Comparison of ENCODE assay signal across 1 cellular context in the genomic region with DNA sequence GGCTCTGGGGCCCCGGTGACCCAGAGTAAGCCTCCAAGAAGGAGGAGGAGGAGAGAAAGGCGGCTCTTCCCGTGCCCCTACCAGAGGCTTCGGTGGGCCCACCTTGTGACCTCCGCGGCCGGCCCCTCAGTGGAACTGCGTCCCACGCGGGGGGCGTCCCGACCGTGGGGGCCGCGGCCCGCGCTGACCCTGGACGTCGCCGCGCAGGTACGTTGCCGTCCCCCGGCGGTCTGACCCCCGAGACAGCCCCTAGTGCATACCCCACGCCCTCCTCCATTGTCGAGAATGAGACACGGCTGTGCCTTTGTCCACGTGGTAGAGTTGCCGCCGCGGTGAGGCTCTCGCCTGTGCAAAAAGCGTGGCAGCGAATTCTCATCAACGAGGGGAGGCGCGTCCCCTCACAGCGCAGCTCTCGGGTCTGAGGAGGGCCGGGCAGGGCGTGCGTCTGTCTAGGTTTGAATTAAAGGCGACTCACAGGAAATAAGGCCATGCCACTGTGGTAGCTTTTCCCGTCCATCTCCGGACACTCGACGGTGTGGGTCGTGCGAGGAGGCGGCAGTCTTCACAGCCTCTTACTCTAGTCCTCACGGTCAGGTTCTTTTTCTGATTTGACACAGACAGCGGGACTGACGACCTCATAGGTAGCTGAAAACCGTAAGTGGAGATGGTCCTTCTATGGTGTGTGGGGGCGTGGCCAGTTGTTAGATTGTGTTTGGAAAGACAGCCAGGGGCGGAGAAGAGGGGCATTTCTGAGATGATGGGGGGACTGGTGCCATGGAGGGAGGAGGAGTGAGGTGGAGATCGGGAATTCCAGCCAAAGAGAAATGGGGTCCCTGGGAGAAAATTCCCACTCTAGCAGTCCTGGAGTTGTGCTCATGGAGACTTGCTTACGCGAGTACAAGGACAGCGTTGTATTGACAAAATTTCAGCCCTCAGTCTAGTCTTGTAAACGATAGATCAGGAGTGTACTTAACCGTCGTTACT.
TF ChIP-seq lines count a peak whose summit lies in the region.

No MANE protein-coding gene starts in this region.

TF ChIP-seq in GM12878, 131 proteins besides CTCF, POLR2A, EP300 and RAD21 (continued from another document and continues in another):
- TF ChIP-seq ZBTB33 (IDR thresholded peaks at IDR 0.05) (no peak), RB1 (IDR thresholded peaks at IDR 0.05; ENCODE audit: borderline replicate concordance) (peak; percentile 40; the same call in 1 of the 2 replicates), ZZZ3 (IDR thresholded peaks at IDR 0.05; ENCODE audit: control insufficient read depth, insufficient read length, low read depth) (no peak), CEBPB (IDR thresholded peaks at IDR 0.05; ENCODE audit: borderline replicate concordance in 1 of 2, low read depth in 2 of 2, low read length in 2 of 2) (no peak), EZH2 (IDR thresholded peaks at IDR 0.05; ENCODE audit: borderline replicate concordance, control insufficient read depth, low read depth, low read length) (no peak), GATAD2B (conservative IDR thresholded peaks at IDR 0.05; ENCODE audit: low read depth) (peak; percentile 82), BACH1 (IDR thresholded peaks at IDR 0.05; ENCODE audit: borderline replicate concordance) (peak; percentile 93), MTA3 (IDR thresholded peaks at IDR 0.05; ENCODE audit: borderline replicate concordance, low read length) (peak; percentile 20; the same call in 1 of the 2 replicates), POLR2AphosphoS5 (IDR thresholded peaks at IDR 0.05; ENCODE audit: low read length) (peak; percentile 71), MEF2A (IDR thresholded peaks at IDR 0.05; ENCODE audit: insufficient read depth, low read depth, low read length) (no peak), CUX1 (IDR thresholded peaks at IDR 0.05; ENCODE audit: insufficient replicate concordance, low read depth, low read length) (no peak), WRNIP1 (IDR thresholded peaks at IDR 0.05; ENCODE audit: borderline replicate concordance, low read depth, low read length) (no peak), CBX3 (IDR thresholded peaks at IDR 0.05; ENCODE audit: borderline replicate concordance, low read depth) (no peak), DPF2 (IDR thresholded peaks at IDR 0.05) (peak; percentile 71; the same call in 1 of the 2 replicates), USF1 (IDR thresholded peaks at IDR 0.05; ENCODE audit: borderline replicate concordance, extremely low read length, insufficient read depth, low read depth, low read length) (peak; percentile 53), EED (IDR thresholded peaks at IDR 0.05; ENCODE audit: low read depth) (peak; percentile 30; the same call in 1 of the 2 replicates), NFIC (IDR thresholded peaks at IDR 0.05; ENCODE audit: low read depth, low read length) (no peak), IKZF2 (IDR thresholded peaks at IDR 0.05) (peak in 1 of 2 experiments; percentile 30; a peak in 1 of 4 replicates), CREM (IDR thresholded peaks at IDR 0.05; ENCODE audit: low read depth) (peak; percentile 35; the same call in 1 of the 2 replicates), LARP7 (IDR thresholded peaks at IDR 0.05) (peak; percentile 43; the same call in 1 of the 2 replicates), NKRF (conservative IDR thresholded peaks at IDR 0.05) (peak; percentile 81), NR2C2 (IDR thresholded peaks at IDR 0.05; ENCODE audit: borderline replicate concordance, control insufficient read depth, insufficient read length, low read depth) (no peak), MTA2 (IDR thresholded peaks at IDR 0.05; ENCODE audit: low read depth) (peak; percentile 8; the same call in 1 of the 2 replicates), MXI1 (IDR thresholded peaks at IDR 0.05; ENCODE audit: low read depth, low read length) (peak; percentile 60; the same call in 1 of the 2 replicates), SRF (IDR thresholded peaks at IDR 0.05; ENCODE audit: low read depth in 2 of 2, low read length in 2 of 2) (peak in 1 of 2 experiments; percentile 35; a peak in 1 of 4 replicates), RCOR1 (conservative IDR thresholded peaks at IDR 0.05; ENCODE audit: low read depth, low read length) (no peak), NBN (IDR thresholded peaks at IDR 0.05) (0 out of 2 replicates have a peak, but pooled peaks have one; percentile 61), YBX1 (IDR thresholded peaks at IDR 0.05) (no peak), YY1 (IDR thresholded peaks at IDR 0.05; ENCODE audit: low read depth, low read length) (peak; percentile 10; the same call in 1 of the 2 replicates)
- TF ChIP-seq, protein P1, sequence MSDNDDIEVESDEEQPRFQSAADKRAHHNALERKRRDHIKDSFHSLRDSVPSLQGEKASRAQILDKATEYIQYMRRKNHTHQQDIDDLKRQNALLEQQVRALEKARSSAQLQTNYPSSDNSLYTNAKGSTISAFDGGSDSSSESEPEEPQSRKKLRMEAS (IDR thresholded peaks at IDR 0.05; ENCODE audit: low read depth, low read length): peak; percentile 46
- TF ChIP-seq, protein P2, sequence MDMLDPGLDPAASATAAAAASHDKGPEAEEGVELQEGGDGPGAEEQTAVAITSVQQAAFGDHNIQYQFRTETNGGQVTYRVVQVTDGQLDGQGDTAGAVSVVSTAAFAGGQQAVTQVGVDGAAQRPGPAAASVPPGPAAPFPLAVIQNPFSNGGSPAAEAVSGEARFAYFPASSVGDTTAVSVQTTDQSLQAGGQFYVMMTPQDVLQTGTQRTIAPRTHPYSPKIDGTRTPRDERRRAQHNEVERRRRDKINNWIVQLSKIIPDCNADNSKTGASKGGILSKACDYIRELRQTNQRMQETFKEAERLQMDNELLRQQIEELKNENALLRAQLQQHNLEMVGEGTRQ (IDR thresholded peaks at IDR 0.05; ENCODE audit: borderline replicate concordance, low read depth, low read length): no peak; the same call in 1 of the 2 replicates
- TF ChIP-seq, protein P3, sequence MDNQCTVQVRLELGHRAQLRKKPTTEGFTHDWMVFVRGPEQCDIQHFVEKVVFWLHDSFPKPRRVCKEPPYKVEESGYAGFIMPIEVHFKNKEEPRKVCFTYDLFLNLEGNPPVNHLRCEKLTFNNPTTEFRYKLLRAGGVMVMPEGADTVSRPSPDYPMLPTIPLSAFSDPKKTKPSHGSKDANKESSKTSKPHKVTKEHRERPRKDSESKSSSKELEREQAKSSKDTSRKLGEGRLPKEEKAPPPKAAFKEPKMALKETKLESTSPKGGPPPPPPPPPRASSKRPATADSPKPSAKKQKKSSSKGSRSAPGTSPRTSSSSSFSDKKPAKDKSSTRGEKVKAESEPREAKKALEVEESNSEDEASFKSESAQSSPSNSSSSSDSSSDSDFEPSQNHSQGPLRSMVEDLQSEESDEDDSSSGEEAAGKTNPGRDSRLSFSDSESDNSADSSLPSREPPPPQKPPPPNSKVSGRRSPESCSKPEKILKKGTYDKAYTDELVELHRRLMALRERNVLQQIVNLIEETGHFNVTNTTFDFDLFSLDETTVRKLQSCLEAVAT (IDR thresholded peaks at IDR 0.05): 0 out of 2 replicates have a peak, but pooled peaks have one; percentile 49
- TF ChIP-seq, protein P4, sequence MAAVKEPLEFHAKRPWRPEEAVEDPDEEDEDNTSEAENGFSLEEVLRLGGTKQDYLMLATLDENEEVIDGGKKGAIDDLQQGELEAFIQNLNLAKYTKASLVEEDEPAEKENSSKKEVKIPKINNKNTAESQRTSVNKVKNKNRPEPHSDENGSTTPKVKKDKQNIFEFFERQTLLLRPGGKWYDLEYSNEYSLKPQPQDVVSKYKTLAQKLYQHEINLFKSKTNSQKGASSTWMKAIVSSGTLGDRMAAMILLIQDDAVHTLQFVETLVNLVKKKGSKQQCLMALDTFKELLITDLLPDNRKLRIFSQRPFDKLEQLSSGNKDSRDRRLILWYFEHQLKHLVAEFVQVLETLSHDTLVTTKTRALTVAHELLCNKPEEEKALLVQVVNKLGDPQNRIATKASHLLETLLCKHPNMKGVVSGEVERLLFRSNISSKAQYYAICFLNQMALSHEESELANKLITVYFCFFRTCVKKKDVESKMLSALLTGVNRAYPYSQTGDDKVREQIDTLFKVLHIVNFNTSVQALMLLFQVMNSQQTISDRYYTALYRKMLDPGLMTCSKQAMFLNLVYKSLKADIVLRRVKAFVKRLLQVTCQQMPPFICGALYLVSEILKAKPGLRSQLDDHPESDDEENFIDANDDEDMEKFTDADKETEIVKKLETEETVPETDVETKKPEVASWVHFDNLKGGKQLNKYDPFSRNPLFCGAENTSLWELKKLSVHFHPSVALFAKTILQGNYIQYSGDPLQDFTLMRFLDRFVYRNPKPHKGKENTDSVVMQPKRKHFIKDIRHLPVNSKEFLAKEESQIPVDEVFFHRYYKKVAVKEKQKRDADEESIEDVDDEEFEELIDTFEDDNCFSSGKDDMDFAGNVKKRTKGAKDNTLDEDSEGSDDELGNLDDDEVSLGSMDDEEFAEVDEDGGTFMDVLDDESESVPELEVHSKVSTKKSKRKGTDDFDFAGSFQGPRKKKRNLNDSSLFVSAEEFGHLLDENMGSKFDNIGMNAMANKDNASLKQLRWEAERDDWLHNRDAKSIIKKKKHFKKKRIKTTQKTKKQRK (IDR thresholded peaks at IDR 0.05; ENCODE audit: low read depth, low read length): no peak
- TF ChIP-seq, protein P5, sequence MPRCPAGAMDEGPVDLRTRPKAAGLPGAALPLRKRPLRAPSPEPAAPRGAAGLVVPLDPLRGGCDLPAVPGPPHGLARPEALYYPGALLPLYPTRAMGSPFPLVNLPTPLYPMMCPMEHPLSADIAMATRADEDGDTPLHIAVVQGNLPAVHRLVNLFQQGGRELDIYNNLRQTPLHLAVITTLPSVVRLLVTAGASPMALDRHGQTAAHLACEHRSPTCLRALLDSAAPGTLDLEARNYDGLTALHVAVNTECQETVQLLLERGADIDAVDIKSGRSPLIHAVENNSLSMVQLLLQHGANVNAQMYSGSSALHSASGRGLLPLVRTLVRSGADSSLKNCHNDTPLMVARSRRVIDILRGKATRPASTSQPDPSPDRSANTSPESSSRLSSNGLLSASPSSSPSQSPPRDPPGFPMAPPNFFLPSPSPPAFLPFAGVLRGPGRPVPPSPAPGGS (IDR thresholded peaks at IDR 0.05; ENCODE audit: borderline replicate concordance, insufficient read depth, low read depth, low read length, poor library complexity, severe bottlenecking): peak; percentile 14
